In the genomic region with DNA sequence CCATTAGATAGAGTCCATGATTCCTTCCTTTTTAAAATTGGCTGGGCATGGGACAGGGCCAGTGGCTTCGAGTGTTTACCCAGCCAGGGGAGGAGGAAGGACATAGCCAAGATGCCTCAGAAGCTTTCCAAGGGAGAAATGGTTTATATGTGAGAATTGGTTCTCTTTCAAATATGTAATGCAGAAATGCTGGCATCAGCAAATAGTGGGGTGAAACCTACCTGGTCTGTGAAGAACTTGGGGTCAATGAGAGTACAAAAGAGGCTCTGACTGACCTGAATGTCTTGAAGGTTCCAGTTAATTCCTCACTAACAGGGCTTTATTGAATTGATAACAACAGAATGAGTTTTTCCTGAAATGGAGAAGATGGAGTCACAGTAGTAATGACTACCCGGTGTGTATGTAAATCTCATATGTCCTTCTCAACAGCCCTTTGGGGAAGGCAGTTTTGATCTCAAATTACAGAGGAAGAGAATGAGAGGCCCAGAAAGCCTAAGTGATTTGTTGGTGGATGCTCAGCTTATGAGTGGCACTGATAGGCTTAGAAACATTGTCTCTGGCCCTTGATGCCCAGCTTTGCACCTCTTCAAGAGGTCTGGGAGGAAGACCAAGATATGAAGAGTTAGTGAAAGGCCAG, we compare ENCODE assay signal across 11 cellular contexts. TPM values are rescaled to one million over a fixed set of nuclear protein-coding genes. Genes with fewer than 3 reads are reported as not detected.
A peak's percentile ranks its signal among the peaks of the same experiment; 100 is the strongest.
DNase-seq lines count a peak whose midpoint lies in the region; ATAC-seq, FAIRE-seq and TF ChIP-seq lines count a peak whose summit lies in the region.
"Had no signal": no experiment of that assay in that cellular context is flagged by ENCODE, and none has a peak within 500 bp of the region (broad histone marks: within the 10 kb centered on the region; RNA-seq: fewer than 3 reads in every experiment).

No MANE protein-coding gene starts in this region.

- peak overlapping the region; percentile 95 for H3K4me3 Mint-ChIP-seq in activated CD4-positive, alpha-beta memory T cell treated with anti-CD3 and anti-CD28 coated beads, Interleukin-2, amount 10 ng/mL, durations not matched to agents 7 days and 5 days
- H3K4me3 Mint-ChIP-seq in HFFc6: no peak overlapping the region

- no peak overlapping the region for H3K27ac Mint-ChIP-seq in activated CD4-positive, alpha-beta memory T cell treated with anti-CD3 and anti-CD28 coated beads, Interleukin-2, amount 10 ng/mL, durations not matched to agents 7 days and 5 days
- no peak overlapping the region for H3K27ac Mint-ChIP-seq in HFFc6

- H3K36me3 ChIP-seq in gastroesophageal sphincter: peaks cover 0 to 12% of the 10 kb centered on the region in 2 donors

- no peak for TF ChIP-seq RAD21 in A549 (conservative IDR thresholded peaks at IDR 0.05 in 1 of 2, IDR thresholded peaks at IDR 0.05 in 1 of 2)

- no peak for DNase-seq in A549 (ENCODE audit: low read depth in 1 of 2, low spot score in 1 of 2)
- no peak for DNase-seq in GM12865 (ENCODE audit: low read depth)
- no peak for DNase-seq in activated CD4-positive, alpha-beta memory T cell treated with anti-CD3 and anti-CD28 coated beads, Interleukin-2, amount 10 ng/mL, durations not matched to agents 7 days and 5 days
- DNase-seq in HFFc6: no peak
- DNase-seq in 8988T: no peak
- DNase-seq: activated CD4-positive, alpha-beta T cell treated with anti-CD3 and anti-CD28 coated beads, Interleukin-2, amount 50 U/mL, for 1 hour; foreskin fibroblast; stimulated activated CD8-positive, alpha-beta memory T cell treated with anti-CD3 and anti-CD28 coated beads, Interleukin-4, amount 100 ng/mL, for 48 hours had no signal

- ATAC-seq in A549: no peak
- no peak for ATAC-seq in GM19328 (IDR thresholded peaks at IDR 0.05; ENCODE audit: unreplicated experiment)
- no peak for ATAC-seq in gastroesophageal sphincter

- H3K4me1 ChIP-seq in A549 (peaks cover 23% of the 10 kb centered on the region; the same call in 2 of the 3 replicates), gastroesophageal sphincter (peaks cover 0 to 55% (median 11%) of the 10 kb centered on the region in 3 donors)

- TF ChIP-seq POLR2A in A549 (IDR thresholded peaks at IDR 0.05; ENCODE audit: low read length) (no peak), gastroesophageal sphincter (IDR thresholded peaks at IDR 0.05) (no peak)

- H3K36me3 Mint-ChIP-seq in activated CD4-positive, alpha-beta memory T cell treated with anti-CD3 and anti-CD28 coated beads, Interleukin-2, amount 10 ng/mL, durations not matched to agents 7 days and 5 days (ENCODE audit: low read depth): peaks cover 45% of the 10 kb centered on the region
- no peaks in the 10 kb centered on the region; the same call in 1 of the 2 replicates for H3K36me3 Mint-ChIP-seq in HFFc6 (ENCODE audit: low read depth)

- TF ChIP-seq EP300 in A549 (IDR thresholded peaks at IDR 0.05): no peak
- TF ChIP-seq EP300 in gastroesophageal sphincter (IDR thresholded peaks at IDR 0.05): no peak

- H3K4me2 ChIP-seq in A549: peak overlapping the region; percentile 98; the same call in 2 of the 3 replicates

- H3K27me3 Mint-ChIP-seq in activated CD4-positive, alpha-beta memory T cell treated with anti-CD3 and anti-CD28 coated beads, Interleukin-2, amount 10 ng/mL, durations not matched to agents 7 days and 5 days: peaks cover 15% of the 10 kb centered on the region
- H3K27me3 Mint-ChIP-seq in HFFc6 (ENCODE audit: insufficient read depth): peaks cover 41% of the 10 kb centered on the region

- H3K27ac ChIP-seq in A549: no peak overlapping the region
- H3K27ac ChIP-seq in gastroesophageal sphincter: no peak overlapping the region

- CTCF ChIA-PET in A549 (lab: Yijun Ruan, JAX): interaction anchor here (0.5 to 5.8 kb wide), 3 partner anchors 19 to 155 kb away, joined by 3 to 47 read pairs (median 4); no protein-coding TSS in a partner anchor
- CTCF ChIA-PET in activated CD4-positive, alpha-beta memory T cell treated with anti-CD3 and anti-CD28 coated beads, Interleukin-2, amount 10 ng/mL, durations not matched to agents 7 days and 5 days (lab: Charles Lee): interaction anchor here (1.2 to 1.8 kb wide), 3 partner anchors 31 to 138 kb away, joined by 3 to 7 read pairs (median 3); no protein-coding TSS in a partner anchor

- H3K9me3 ChIP-seq in A549 (no peaks in the 10 kb centered on the region), iPS-18c (ENCODE audit: control insufficient read depth, insufficient read depth, low read length) (peaks cover 2% of the 10 kb centered on the region), gastroesophageal sphincter (no peaks in the 10 kb centered on the region)

- H3K9me3 Mint-ChIP-seq in activated CD4-positive, alpha-beta memory T cell treated with anti-CD3 and anti-CD28 coated beads, Interleukin-2, amount 10 ng/mL, durations not matched to agents 7 days and 5 days: no peaks in the 10 kb centered on the region
- no peaks in the 10 kb centered on the region for H3K9me3 Mint-ChIP-seq in HFFc6

- no peak for TF ChIP-seq CTCF in A549 (IDR thresholded peaks at IDR 0.05)
- no peak for TF ChIP-seq CTCF in GM12865 (IDR thresholded peaks at IDR 0.05; ENCODE audit: insufficient read depth, low read depth, low read length, missing control alignments)
- TF ChIP-seq CTCF in HFFc6 (IDR thresholded peaks at IDR 0.05): no peak
- TF ChIP-seq CTCF in gastroesophageal sphincter (IDR thresholded peaks at IDR 0.05): no peak

- peak overlapping the region; percentile 90; the same call in 2 of the 3 replicates for H3K4me3 ChIP-seq in A549
- peak overlapping the region; percentile 93 for H3K4me3 ChIP-seq in GM12865 (ENCODE audit: low read depth, low read length)
- H3K4me3 ChIP-seq in iPS-18c (ENCODE audit: insufficient read depth, low read depth, low read length): 0 out of 2 replicates have a peak overlapping the region, but pooled peaks have one; percentile 31
- no peak overlapping the region for H3K4me3 ChIP-seq in gastroesophageal sphincter

- peaks cover 61% of the 10 kb centered on the region for H3K4me1 Mint-ChIP-seq in activated CD4-positive, alpha-beta memory T cell treated with anti-CD3 and anti-CD28 coated beads, Interleukin-2, amount 10 ng/mL, durations not matched to agents 7 days and 5 days
- peaks cover 38% of the 10 kb centered on the region for H3K4me1 Mint-ChIP-seq in HFFc6 (ENCODE audit: low read depth)

- 81% methylated on average over 2 of the region's 2 CpGs for WGBS in A549 (ENCODE audit: missing lambda C conversion rate)
- WGBS in gastroesophageal sphincter (ENCODE audit: low coverage in 1 of 2), 2 donors: 67% methylated on average over 2 of the region's 2 CpGs; no CpG with 5 or more reads in 1 of the 2 donors

- POLR2A ChIA-PET in A549 (lab: Yijun Ruan, JAX): no interaction called here
- POLR2A ChIA-PET in activated CD4-positive, alpha-beta memory T cell treated with anti-CD3 and anti-CD28 coated beads, Interleukin-2, amount 10 ng/mL, durations not matched to agents 7 days and 5 days (lab: Charles Lee): interaction anchor here (1.0 to 2.2 kb wide), 3 partner anchors 15 to 180 kb away, joined by 3 to 6 read pairs (median 4); a partner anchor contains a TSS

- H3K27me3 ChIP-seq in gastroesophageal sphincter: peaks cover 16% of the 10 kb centered on the region

- FAIRE-seq in A549 (lab: Jason Lieb, UNC): no peak

TF ChIP-seq in A549, 52 proteins besides CTCF, POLR2A, EP300 and RAD21 (continues in another document):
- TF ChIP-seq, protein P1, sequence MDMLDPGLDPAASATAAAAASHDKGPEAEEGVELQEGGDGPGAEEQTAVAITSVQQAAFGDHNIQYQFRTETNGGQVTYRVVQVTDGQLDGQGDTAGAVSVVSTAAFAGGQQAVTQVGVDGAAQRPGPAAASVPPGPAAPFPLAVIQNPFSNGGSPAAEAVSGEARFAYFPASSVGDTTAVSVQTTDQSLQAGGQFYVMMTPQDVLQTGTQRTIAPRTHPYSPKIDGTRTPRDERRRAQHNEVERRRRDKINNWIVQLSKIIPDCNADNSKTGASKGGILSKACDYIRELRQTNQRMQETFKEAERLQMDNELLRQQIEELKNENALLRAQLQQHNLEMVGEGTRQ (IDR thresholded peaks at IDR 0.05): no peak
- no peak for TF ChIP-seq FOSB (CRISPR knock-in tag; IDR thresholded peaks at IDR 0.05)
- TF ChIP-seq, protein P2, sequence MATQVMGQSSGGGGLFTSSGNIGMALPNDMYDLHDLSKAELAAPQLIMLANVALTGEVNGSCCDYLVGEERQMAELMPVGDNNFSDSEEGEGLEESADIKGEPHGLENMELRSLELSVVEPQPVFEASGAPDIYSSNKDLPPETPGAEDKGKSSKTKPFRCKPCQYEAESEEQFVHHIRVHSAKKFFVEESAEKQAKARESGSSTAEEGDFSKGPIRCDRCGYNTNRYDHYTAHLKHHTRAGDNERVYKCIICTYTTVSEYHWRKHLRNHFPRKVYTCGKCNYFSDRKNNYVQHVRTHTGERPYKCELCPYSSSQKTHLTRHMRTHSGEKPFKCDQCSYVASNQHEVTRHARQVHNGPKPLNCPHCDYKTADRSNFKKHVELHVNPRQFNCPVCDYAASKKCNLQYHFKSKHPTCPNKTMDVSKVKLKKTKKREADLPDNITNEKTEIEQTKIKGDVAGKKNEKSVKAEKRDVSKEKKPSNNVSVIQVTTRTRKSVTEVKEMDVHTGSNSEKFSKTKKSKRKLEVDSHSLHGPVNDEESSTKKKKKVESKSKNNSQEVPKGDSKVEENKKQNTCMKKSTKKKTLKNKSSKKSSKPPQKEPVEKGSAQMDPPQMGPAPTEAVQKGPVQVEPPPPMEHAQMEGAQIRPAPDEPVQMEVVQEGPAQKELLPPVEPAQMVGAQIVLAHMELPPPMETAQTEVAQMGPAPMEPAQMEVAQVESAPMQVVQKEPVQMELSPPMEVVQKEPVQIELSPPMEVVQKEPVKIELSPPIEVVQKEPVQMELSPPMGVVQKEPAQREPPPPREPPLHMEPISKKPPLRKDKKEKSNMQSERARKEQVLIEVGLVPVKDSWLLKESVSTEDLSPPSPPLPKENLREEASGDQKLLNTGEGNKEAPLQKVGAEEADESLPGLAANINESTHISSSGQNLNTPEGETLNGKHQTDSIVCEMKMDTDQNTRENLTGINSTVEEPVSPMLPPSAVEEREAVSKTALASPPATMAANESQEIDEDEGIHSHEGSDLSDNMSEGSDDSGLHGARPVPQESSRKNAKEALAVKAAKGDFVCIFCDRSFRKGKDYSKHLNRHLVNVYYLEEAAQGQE (IDR thresholded peaks at IDR 0.05): peak; percentile 25; the same call in 1 of the 2 replicates
- no peak for TF ChIP-seq GATA3 (IDR thresholded peaks at IDR 0.05; ENCODE audit: borderline replicate concordance)
- no peak for TF ChIP-seq ZNF302 (CRISPR knock-in tag; IDR thresholded peaks at IDR 0.05)

RNA-seq across cellular contexts. Expression of a gene that starts 2.6 kb away (rescaled TPM):
- polyA plus RNA-seq in A549 (2011; rRNA removed) (33.4 and 62.9 TPM in 2 replicates), A549 (2017; fragmentation: RNase III; extraction: RNeasy Plus Mini Kit Qiagen cat#74134 plus additional on column Dnase treatment) (4.4 to 5.0 TPM (median 4.7 TPM) in 3 replicates)
- 29.2 and 44.9 TPM in 2 replicates for polyA plus RNA-seq in A549 (2012; cell fraction: cytosol; rRNA removed)
- 81.6 and 101 TPM in 2 replicates for polyA plus RNA-seq in A549 (2012; cell fraction: nucleus; rRNA removed)
- polyA minus RNA-seq in A549 (2011; rRNA and poly(A)+ RNA removed): 106 and 171 TPM in 2 replicates
- total RNA-seq in activated CD4-positive, alpha-beta memory T cell treated with anti-CD3 and anti-CD28 coated beads, Interleukin-2, amount 10 ng/mL, durations not matched to agents 7 days and 5 days: 10 to 100 TPM; 21.6 to 21.8 TPM
- total RNA-seq in HFFc6 (2021; fragmentation: NEBNext Ultra II Directional; extraction: Animal tissue kit (Norgen Biotek cat#: 25700)): 1 to 10 TPM; 1.9 to 5.5 (median 4.8) TPM
- 10 to 100 TPM in 2 of 4 donors, 1 to 10 TPM in 2; 4.0 to 17.2 (median 9.4) TPM for total RNA-seq in gastroesophageal sphincter

Comparison
In these comparisons a context has a peak if more than half of its experiments do, and no peak if none do; other contexts are left out.
1. H3K4me3 ChIP-seq: peak in A549 (single experiment), GM12865 (single experiment) and iPS-18c (single experiment); none in gastroesophageal sphincter (0 of 2).